Comparison of ENCODE assay signal across 8 cellular contexts in the genomic region with DNA sequence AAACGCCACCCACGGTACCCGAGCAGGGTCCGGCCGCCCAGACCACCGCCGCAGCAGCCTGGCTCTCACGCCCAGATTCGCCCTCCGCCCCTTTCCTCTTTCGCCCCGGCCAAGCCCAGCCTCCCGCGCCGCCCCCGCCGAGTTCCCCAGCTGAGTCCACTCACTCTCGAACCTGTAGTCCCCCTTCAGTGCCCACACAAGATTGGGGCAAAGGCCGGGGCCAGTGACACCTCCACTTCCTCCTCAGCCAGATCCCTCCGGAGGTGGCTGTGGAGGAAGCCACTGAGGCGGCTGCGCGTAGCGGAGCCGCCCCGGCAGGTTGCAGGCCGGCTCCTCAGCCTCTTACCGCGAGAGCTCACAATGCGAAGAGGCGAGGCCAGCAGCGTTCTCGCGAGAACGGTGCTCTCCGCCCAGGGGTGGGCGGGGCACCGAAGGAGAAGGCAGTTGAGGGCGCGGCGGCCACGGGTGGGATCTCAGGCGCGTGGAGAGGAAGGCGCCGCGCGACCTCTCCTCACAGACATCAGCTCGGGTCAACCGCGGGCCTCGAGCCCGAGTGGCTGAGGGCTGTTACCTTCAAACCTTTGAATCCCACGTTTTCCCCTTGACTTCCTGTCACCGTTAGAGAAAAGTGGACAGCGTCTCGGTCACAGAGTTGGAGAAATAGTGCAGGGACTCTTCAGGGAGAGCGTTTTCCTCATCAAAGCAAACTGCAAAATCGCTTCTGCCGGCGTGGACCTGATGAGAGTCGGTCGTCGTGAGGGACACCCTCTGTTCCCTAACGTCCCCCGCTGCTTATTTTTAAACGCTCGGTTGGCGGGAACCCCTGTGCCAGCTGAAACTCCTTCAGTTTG. TPM values are rescaled to one million over a fixed set of nuclear protein-coding genes. Genes with fewer than 3 reads are reported as not detected.
A peak's percentile ranks its signal among the peaks of the same experiment; 100 is the strongest.
DNase-seq lines count a peak whose midpoint lies in the region; ATAC-seq, FAIRE-seq and TF ChIP-seq lines count a peak whose summit lies in the region.

Gene BTBD10 (minus strand): TSS at position 295 of the 851 bp plus-strand sequence. CDS start 18,098 bp downstream, outside the sequence.

- intact Hi-C loops in mammary epithelial cell (cut with micrococcal nuclease): loop anchor here (2.0 to 5.0 kb wide), 5 partner anchors 22 to 211 kb away; partner anchors contain the start of gene FAR1

- in situ Hi-C loops in GM18951 (cut with MboI; ENCODE audit: low sequenced_read_pairs, unreplicated experiment): no loop called here
- in situ Hi-C loops in mammary epithelial cell (cut with MboI; ENCODE audit: low sequenced_read_pairs in 2 of 2): no loop called here

- DNase-seq in AG08396 (ENCODE audit: low spot score): peak; percentile 96
- peak; percentile 91 for DNase-seq in NCI-H2227 treated with DMSO at 0.1 percent for 48 hours (lab: John Stamatoyannopoulos, UW)
- peak; percentile 93 for DNase-seq in mammary epithelial cell
- DNase-seq in iPS-NIHi11 (ENCODE audit: low spot score): peak; percentile 93
- DNase-seq in small intestine: peak; percentile 96

- H2AFZ ChIP-seq in mammary epithelial cell (ENCODE audit: low read depth, low read length): peak within 1 kb of the TSS; percentile 97

- H3K4me3 ChIP-seq in WI38 (ENCODE audit: low read depth, low read length): peak within 1 kb of the TSS; percentile 94
- peak within 1 kb of the TSS; percentile 72 to 97 (median 84) for H3K4me3 ChIP-seq in mammary epithelial cell (replicated peaks in 1 of 3; ENCODE audit: insufficient read depth in 1 of 3, low read depth in 2 of 3, low read length in 3 of 3)
- peak within 1 kb of the TSS; percentile 84 to 93 for H3K4me3 ChIP-seq in small intestine (ENCODE audit: low read depth in 1 of 2, low read length in 2 of 2)

- CTCF ChIA-PET in mammary epithelial cell (lab: Charles Lee; ENCODE audit: low non-redundant PET): no interaction called here

- H3K36me3 ChIP-seq in mammary epithelial cell (ENCODE audit: insufficient read depth, low read length) (no peaks in the 10 kb centered on the region), small intestine (ENCODE audit: control insufficient read depth in 2 of 2, insufficient read depth in 2 of 2, low read length in 2 of 2) (no peaks in the 10 kb centered on the region)

- TF ChIP-seq CTCF in WI38 (IDR thresholded peaks at IDR 0.05; ENCODE audit: low read depth, low read length): no peak
- no peak for TF ChIP-seq CTCF in mammary epithelial cell (conservative IDR thresholded peaks at IDR 0.05 in 1 of 2, IDR thresholded peaks at IDR 0.05 in 1 of 2; ENCODE audit: extremely low read depth in 1 of 2, insufficient read depth in 1 of 2, low read depth in 1 of 2, low read length in 2 of 2)

- no peak for FAIRE-seq in small intestine (lab: Jason Lieb, UNC)

- H3K4me2 ChIP-seq in mammary epithelial cell (ENCODE audit: insufficient read depth, low read depth, low read length): peak within 1 kb of the TSS; percentile 93

- dilution Hi-C loops in mammary epithelial cell (cut with HindIII; ENCODE audit: low sequenced_read_pairs): no loop called here

- BruUV-seq in mammary epithelial cell (replicated peaks; lab: Mats Ljungman, UMichigan): TSS peak; percentile 87

- peak; percentile 95 for ATAC-seq in HG03175 (IDR thresholded peaks at IDR 0.05; ENCODE audit: unreplicated experiment)

- H3K9me3 ChIP-seq in mammary epithelial cell (replicated peaks; ENCODE audit: insufficient read depth, low read length) (no peaks in the 10 kb centered on the region), small intestine (ENCODE audit: control insufficient read depth, low read depth) (no peaks in the 10 kb centered on the region)

- no peaks in the 10 kb centered on the region for H3K27me3 ChIP-seq in mammary epithelial cell (ENCODE audit: insufficient read depth, low read length)
- H3K27me3 ChIP-seq in small intestine (ENCODE audit: control insufficient read depth in 2 of 2, insufficient read depth in 2 of 2, low read length in 2 of 2): no peaks in the 10 kb centered on the region

- peaks cover 28% of the 10 kb centered on the region for H3K4me1 ChIP-seq in mammary epithelial cell (ENCODE audit: insufficient read depth, low read length)
- peaks cover 0 to 7% of the 10 kb centered on the region in 2 donors for H3K4me1 ChIP-seq in small intestine (ENCODE audit: control insufficient read depth in 2 of 2, insufficient read depth in 1 of 2, low read depth in 1 of 2, low read length in 1 of 2)

- H4K20me1 ChIP-seq in mammary epithelial cell (ENCODE audit: insufficient read depth, low read length): no peaks in the 10 kb centered on the region

- peak; percentile 96 for TF ChIP-seq POLR2A in GM18951 (IDR thresholded peaks at IDR 0.05; ENCODE audit: extremely low read depth, insufficient read depth, insufficient read length)

- 3% methylated on average over 24 of the region's 69 CpGs for WGBS in mammary epithelial cell (ENCODE audit: low coverage, missing lambda C conversion rate)
- WGBS in small intestine, 3 donors: 0 to 1% (median 1%) methylated on average over 63 to 69 of the region's 69 CpGs

- peaks cover 53% of the 10 kb centered on the region for H3K79me2 ChIP-seq in mammary epithelial cell (ENCODE audit: insufficient read depth, low read length)

- peak within 1 kb of the TSS; percentile 92 for H3K9ac ChIP-seq in mammary epithelial cell (ENCODE audit: insufficient read depth, low read length)

- H3K27ac ChIP-seq in mammary epithelial cell (ENCODE audit: insufficient read depth, low read depth, low read length) (peak within 1 kb of the TSS; percentile 80), small intestine (ENCODE audit: low read depth in 1 of 2, low read length in 1 of 2) (peak within 1 kb of the TSS; percentile 84 to 94)

RNA-seq across cellular contexts. Expression of gene BTBD10, which starts in this region (rescaled TPM):
- total RNA-seq in mammary epithelial cell: 10 to 100 TPM; 57.2 to 73.2 TPM
- 40.6 TPM for polyA plus RNA-seq in mammary epithelial cell
- 160 TPM for polyA minus RNA-seq in mammary epithelial cell
- polyA plus RNA-seq in small intestine: 10 to 100 TPM; 18.7 to 21.1 (median 19.5) TPM

Comparison
In these comparisons a context has a peak if more than half of its experiments do, and no peak if none do; other contexts are left out.
1. Peak in every context shown above with its lines: DNase-seq, ATAC-seq, H3K4me3 ChIP-seq and H3K27ac ChIP-seq.